21 cellular contexts compared by ENCODE assay signal in the genomic region with DNA sequence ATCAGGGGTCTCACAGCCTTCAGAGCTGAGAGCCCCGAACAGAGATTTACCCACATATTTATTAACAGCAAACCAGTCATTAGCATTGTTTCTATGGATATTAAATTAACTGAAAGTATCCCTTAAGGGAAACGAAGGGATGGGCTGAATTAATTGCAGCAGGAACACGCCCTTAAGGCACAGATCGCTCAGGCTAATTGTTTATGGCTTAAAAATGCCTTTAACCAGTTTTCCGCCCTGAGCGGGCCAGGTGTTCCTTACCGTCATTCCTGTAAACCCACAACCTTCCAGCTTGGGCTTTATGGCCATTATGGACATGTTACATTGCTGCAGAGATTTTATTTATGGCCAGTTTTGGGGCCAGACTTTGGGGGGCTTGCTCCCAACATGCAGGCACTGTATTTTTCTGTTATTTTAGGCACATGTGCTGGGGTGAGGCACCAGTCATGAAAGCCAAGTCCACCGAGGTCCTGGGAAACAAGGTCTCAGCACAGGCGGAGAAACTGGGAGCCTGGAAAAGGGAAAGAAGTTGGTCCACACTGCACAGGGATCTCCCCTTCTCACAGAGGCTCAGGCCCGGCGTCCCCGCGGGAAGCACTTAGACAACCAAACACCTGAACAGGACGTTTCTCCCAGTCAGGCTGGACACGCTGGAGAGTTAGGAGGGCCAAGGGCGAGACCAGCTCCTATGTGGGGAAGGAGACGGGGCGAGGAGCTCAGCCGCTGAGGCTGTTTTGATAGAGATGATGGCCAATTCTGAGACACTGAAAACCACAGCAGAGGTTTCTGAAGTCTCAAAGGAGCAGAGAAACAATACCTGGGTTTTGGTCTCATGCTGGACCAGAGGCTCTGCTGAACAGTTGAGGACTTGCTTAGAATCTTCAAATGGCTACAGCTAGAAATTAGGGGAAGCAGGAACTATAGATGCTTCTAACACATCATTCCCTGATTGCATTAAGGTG.
"Had no signal": no experiment of that assay in that cellular context is flagged by ENCODE, and none has a peak within 500 bp of the region (broad histone marks: within the 10 kb centered on the region; RNA-seq: fewer than 3 reads in every experiment).

No MANE protein-coding gene starts in this region.

- H3K4me3 ChIP-seq: ascending aorta, body of pancreas, SK-N-MC had no signal

- H3K4me1 ChIP-seq: ascending aorta had no signal

- H3K4me3 Mint-ChIP-seq: activated CD4-positive, alpha-beta memory T cell treated with anti-CD3 and anti-CD28 coated beads for 36 hours; activated CD4-positive, alpha-beta T cell treated with anti-CD3 and anti-CD28 coated beads, Interleukin-2, amount 10 ng/mL, durations not matched to agents 7 days and 5 days; activated naive CD8-positive, alpha-beta T cell treated with anti-CD3 and anti-CD28 coated beads, Interleukin-2, amount 50 U/mL, for 24 hours; activated T-cell treated with anti-CD3 and anti-CD28 coated beads, Interleukin-2, amount 50 U/mL, for 4 hours; central memory CD8-positive, alpha-beta T cell had no signal

- H3K27me3 ChIP-seq: ascending aorta, body of pancreas had no signal

- H3K9me3 Mint-ChIP-seq: activated CD4-positive, alpha-beta memory T cell treated with anti-CD3 and anti-CD28 coated beads for 36 hours; activated CD4-positive, alpha-beta T cell treated with anti-CD3 and anti-CD28 coated beads, Interleukin-2, amount 10 ng/mL, durations not matched to agents 7 days and 5 days; activated naive CD4-positive, alpha-beta T cell treated with anti-CD3 and anti-CD28 coated beads, Interleukin-2, amount 50 U/mL, for 72 hours; activated naive CD8-positive, alpha-beta T cell treated with anti-CD3 and anti-CD28 coated beads, Interleukin-2, amount 50 U/mL, for 24 hours; activated T-cell treated with anti-CD3 and anti-CD28 coated beads, Interleukin-2, amount 50 U/mL, for 4 hours; central memory CD8-positive, alpha-beta T cell had no signal

- H3K9me3 ChIP-seq: ascending aorta, body of pancreas had no signal

- H3K27ac ChIP-seq: ascending aorta, SK-N-MC, VCaP had no signal

- H3K36me3 Mint-ChIP-seq: activated CD4-positive, alpha-beta memory T cell treated with anti-CD3 and anti-CD28 coated beads for 36 hours; activated naive CD4-positive, alpha-beta T cell treated with anti-CD3 and anti-CD28 coated beads, Interleukin-2, amount 50 U/mL, for 72 hours had no signal

- H3K36me3 ChIP-seq: ascending aorta had no signal

- H3K27ac Mint-ChIP-seq: activated CD4-positive, alpha-beta memory T cell treated with anti-CD3 and anti-CD28 coated beads for 36 hours; activated CD4-positive, alpha-beta T cell treated with anti-CD3 and anti-CD28 coated beads, Interleukin-2, amount 10 ng/mL, durations not matched to agents 7 days and 5 days; activated naive CD4-positive, alpha-beta T cell treated with anti-CD3 and anti-CD28 coated beads, Interleukin-2, amount 50 U/mL, for 72 hours; activated naive CD8-positive, alpha-beta T cell treated with anti-CD3 and anti-CD28 coated beads, Interleukin-2, amount 50 U/mL, for 24 hours had no signal

- DNase-seq: activated CD4-positive, alpha-beta memory T cell treated with anti-CD3 and anti-CD28 coated beads for 36 hours; activated CD4-positive, alpha-beta T cell treated with anti-CD3 and anti-CD28 coated beads, Interleukin-2, amount 10 ng/mL, durations not matched to agents 7 days and 5 days; activated CD4-positive, CD25-positive, alpha-beta regulatory T cell; activated CD8-positive, alpha-beta memory T cell treated with anti-CD3 and anti-CD28 coated beads for 24 hours; activated naive CD4-positive, alpha-beta T cell treated with Interleukin-2 at 50 U/mL for 16 hours; activated naive CD8-positive, alpha-beta T cell treated with anti-CD3 and anti-CD28 coated beads, Interleukin-2, amount 50 U/mL, for 24 hours; activated T-cell treated with anti-CD3 and anti-CD28 coated beads, Interleukin-2, amount 50 U/mL, for 4 hours; amniotic stem cell; NCI-H1105 treated with DMSO at 0.1 percent for 48 hours; NCI-H146; NCI-H187 treated with DMSO at 0.1 percent for 48 hours; NCI-H2171; NCI-H226; NCI-H526; T-helper 1 cell had no signal

- ATAC-seq: activated naive CD4-positive, alpha-beta T cell treated with anti-CD3 and anti-CD28 coated beads, Interleukin-2, amount 50 U/mL, for 72 hours; activated naive CD8-positive, alpha-beta T cell treated with anti-CD3 and anti-CD28 coated beads, Interleukin-2, amount 50 U/mL, for 24 hours; activated T-cell treated with anti-CD3 and anti-CD28 coated beads, Interleukin-2, amount 50 U/mL, for 4 hours had no signal
